ENCODE assay signal across 22 cellular contexts in genomic region chr10:52911163-52911562, GRCh38.
DNase-seq lines count a peak whose midpoint lies in the region; ATAC-seq, FAIRE-seq and TF ChIP-seq lines count a peak whose summit lies in the region.
"Had no signal": no experiment of that assay in that cellular context is flagged by ENCODE, and none has a peak within 500 bp of the region (broad histone marks: within the 10 kb centered on the region; RNA-seq: fewer than 3 reads in every experiment).

No MANE protein-coding gene starts in this region.

- DNase-seq in A549 (ENCODE audit: low read depth in 1 of 2, low spot score in 1 of 2) (no peak), IMR-90 (no peak), H1 (ENCODE audit: low read depth in 1 of 2, low spot score in 2 of 2) (no peak), WTC11 (ENCODE audit: low spot score) (no peak), MV-4-11 (lab: John Stamatoyannopoulos, UW) (no peak)
- DNase-seq: 8988T; AML-193; Caco-2; Calu3; CD4-positive, alpha-beta T cell; CD8-positive, alpha-beta T cell; DMS79 treated with DMSO at 0.1 percent for 48 hours; GF-D8 had no signal

- no peaks in the 10 kb centered on the region for H3K79me2 ChIP-seq in H1 (ENCODE audit: control insufficient read depth in 1 of 2, insufficient read depth in 2 of 2, low read length in 2 of 2)

- no peaks in the 10 kb centered on the region for H3K27me3 Mint-ChIP-seq in WTC11 (ENCODE audit: low read depth)
- H3K27me3 Mint-ChIP-seq: B cell; CD4-positive, alpha-beta T cell had no signal

- FAIRE-seq in A549 (lab: Jason Lieb, UNC) (no peak), H1 (lab: Jason Lieb, UNC) (no peak)
- FAIRE-seq: A204.1, D721Med, G401.6, GM12891, GM19239 had no signal

- POLR2A ChIA-PET in A549 (lab: Yijun Ruan, JAX) (no interaction called here), IMR-90 (lab: Charles Lee; ENCODE audit: unreplicated experiment) (no interaction called here), H1 (lab: Charles Lee; ENCODE audit: partially characterized antibody) (no interaction called here), WTC11 (lab: Charles Lee) (no interaction called here)

- H2AK5ac ChIP-seq in IMR-90 (ENCODE audit: low read depth, low read length), result no peak overlapping the region
- no peak overlapping the region; the same call in 1 of the 2 replicates for H2AK5ac ChIP-seq in H1 (ENCODE audit: low read depth, low read length)

- H3K4me3 Mint-ChIP-seq in WTC11, result no peak overlapping the region
- H3K4me3 Mint-ChIP-seq: B cell; CD4-positive, alpha-beta T cell; CD8-positive, alpha-beta T cell had no signal

- H2BK12ac ChIP-seq in H1 (ENCODE audit: low read depth, low read length), result no peak overlapping the region

- TF ChIP-seq CTCF in A549 (IDR thresholded peaks at IDR 0.05), result no peak
- TF ChIP-seq CTCF in IMR-90 (conservative IDR thresholded peaks at IDR 0.05; ENCODE audit: low read depth, low read length), result no peak
- TF ChIP-seq CTCF in H1 (IDR thresholded peaks at IDR 0.05; ENCODE audit: control extremely low read depth in 1 of 3, insufficient read depth in 1 of 3, low read depth in 1 of 3, low read length in 3 of 3), result no peak
- TF ChIP-seq CTCF in WTC11 (IDR thresholded peaks at IDR 0.05), result no peak

- no peak overlapping the region for H4K5ac ChIP-seq in IMR-90 (ENCODE audit: low read depth, low read length)
- no peak overlapping the region for H4K5ac ChIP-seq in H1 (ENCODE audit: insufficient read length, low read depth, low read length)

- in situ Hi-C loops in IMR-90 (cut with MboI; ENCODE audit: low sequenced_read_pairs), result no loop called here

- H3K36me3 ChIP-seq in IMR-90 (ENCODE audit: control insufficient read depth, insufficient read depth, low read length) (no peaks in the 10 kb centered on the region), H1 (ENCODE audit: control insufficient read depth in 2 of 4, insufficient read depth in 4 of 4, low read length in 3 of 4) (no peaks in the 10 kb centered on the region)
- H3K36me3 ChIP-seq: BLaER1 treated with 17β-estradiol and CSF1 and Interleukin-3, amounts not matched to agents 10 nM and 100 nM had no signal

- 71% methylated on average over 1 of the region's 1 CpG for WGBS in A549 (ENCODE audit: missing lambda C conversion rate)
- WGBS in IMR-90 (ENCODE audit: extremely low coverage in 2 of 2, insufficient read length in 1 of 2), 2 experiments, result no CpG with 5 or more reads among the region's 1 CpG
- WGBS in H1 (ENCODE audit: extremely low coverage in 1 of 2, insufficient coverage in 1 of 2, insufficient read length in 1 of 2, insufficient replicate concordance in 2 of 2, low coverage in 1 of 2, low lambda C conversion rate in 2 of 2, missing lambda C conversion rate in 1 of 2), 2 experiments, result 94% methylated on average over 1 of the region's 1 CpG; no CpG with 5 or more reads in 1 of the 2 experiments

- H3K23ac ChIP-seq in IMR-90 (ENCODE audit: low read depth, low read length), result no peak overlapping the region
- H3K23ac ChIP-seq in H1 (ENCODE audit: insufficient read length), result no peak overlapping the region

- no peak overlapping the region for H2BK120ac ChIP-seq in IMR-90 (ENCODE audit: low read depth, low read length)
- peak overlapping the region; percentile 50 for H2BK120ac ChIP-seq in H1 (replicated peaks; ENCODE audit: low read depth, low read length)

- H2BK15ac ChIP-seq in IMR-90 (ENCODE audit: low read depth, low read length) (no peak overlapping the region), H1 (ENCODE audit: low read length) (no peak overlapping the region)

- no peaks in the 10 kb centered on the region for H3K27me3 ChIP-seq in IMR-90 (ENCODE audit: control insufficient read depth, insufficient read depth, low read length)
- H3K27me3 ChIP-seq in H1 (replicated peaks in 1 of 4; ENCODE audit: control insufficient read depth in 3 of 4, extremely low read depth in 1 of 4, insufficient read depth in 3 of 4, low read length in 3 of 4), result no peaks in the 10 kb centered on the region
- H3K27me3 ChIP-seq: BLaER1 treated with 17β-estradiol and CSF1 and Interleukin-3, amounts not matched to agents 10 nM and 100 nM had no signal

- H3K27ac ChIP-seq in A549, result no peak overlapping the region
- H3K27ac ChIP-seq in IMR-90 (ENCODE audit: insufficient read depth, low read length), result no peak overlapping the region
- H3K27ac ChIP-seq in H1 (ENCODE audit: low read depth, low read length), result no peak overlapping the region
- H3K27ac ChIP-seq: BLaER1 treated with 17β-estradiol and CSF1 and Interleukin-3, amounts not matched to agents 10 nM and 100 nM; C4-2B had no signal

- H3K14ac ChIP-seq in IMR-90 (replicated peaks; ENCODE audit: low read depth, low read length) (no peak overlapping the region), H1 (ENCODE audit: insufficient read length) (no peak overlapping the region)

- H3K56ac ChIP-seq in IMR-90 (ENCODE audit: extremely low read depth, insufficient read depth, low read length) (no peak overlapping the region), H1 (replicated peaks; ENCODE audit: insufficient read length, low read depth, low read length) (no peak overlapping the region)

- no peaks in the 10 kb centered on the region for H3K9me1 ChIP-seq in IMR-90 (ENCODE audit: insufficient read depth, low read length)

- intact Hi-C loops in IMR-90 (cut with micrococcal nuclease), result no loop called here

- H3K36me3 Mint-ChIP-seq in WTC11, result no peaks in the 10 kb centered on the region
- H3K36me3 Mint-ChIP-seq: CD8-positive, alpha-beta T cell had no signal

- H4K8ac ChIP-seq in IMR-90 (ENCODE audit: low read depth in 2 of 2, low read length in 2 of 2) (no peak overlapping the region), H1 (ENCODE audit: extremely low read depth, insufficient read depth, low read length) (no peak overlapping the region)

- H3K9ac ChIP-seq in IMR-90 (ENCODE audit: low read depth, low read length) (no peak overlapping the region), H1 (replicated peaks in 1 of 4; ENCODE audit: extremely low read depth in 1 of 4, low read depth in 3 of 4, low read length in 3 of 4) (no peak overlapping the region)
- H3K9ac ChIP-seq: BLaER1 treated with 17β-estradiol and CSF1 and Interleukin-3, amounts not matched to agents 10 nM and 100 nM had no signal

- no peak for TF ChIP-seq RAD21 in A549 (conservative IDR thresholded peaks at IDR 0.05 in 1 of 2, IDR thresholded peaks at IDR 0.05 in 1 of 2)
- TF ChIP-seq RAD21 in IMR-90 (IDR thresholded peaks at IDR 0.05; ENCODE audit: low read length), result no peak
- no peak for TF ChIP-seq RAD21 in H1 (IDR thresholded peaks at IDR 0.05 in 1 of 2, conservative IDR thresholded peaks at IDR 0.05 in 1 of 2; ENCODE audit: low read depth in 2 of 2, low read length in 2 of 2)

- H2AFZ ChIP-seq in IMR-90 (replicated peaks; ENCODE audit: low read length, poor library complexity), result no peak overlapping the region
- H2AFZ ChIP-seq in H1 (ENCODE audit: low read length), result no peak overlapping the region

- H2BK20ac ChIP-seq in IMR-90 (ENCODE audit: low read depth, low read length) (no peak overlapping the region), H1 (ENCODE audit: low read length) (no peak overlapping the region)

- H3K4me1 Mint-ChIP-seq in WTC11, result peaks cover 42% of the 10 kb centered on the region
- H3K4me1 Mint-ChIP-seq: B cell had no signal

- H3K27ac Mint-ChIP-seq in WTC11, result no peak overlapping the region
- H3K27ac Mint-ChIP-seq: B cell; CD4-positive, alpha-beta T cell; CD8-positive, alpha-beta T cell had no signal

- no peaks in the 10 kb centered on the region for H3K79me1 ChIP-seq in IMR-90 (ENCODE audit: low read depth in 1 of 2, low read length in 2 of 2)
- H3K79me1 ChIP-seq in H1 (ENCODE audit: low read depth, low read length), result no peaks in the 10 kb centered on the region

- no peak overlapping the region for H3K4ac ChIP-seq in IMR-90 (ENCODE audit: low read depth, low read length)
- H3K4ac ChIP-seq in H1 (replicated peaks; ENCODE audit: insufficient read length, low read depth, low read length), result no peak overlapping the region

- H3K18ac ChIP-seq in IMR-90 (ENCODE audit: low read depth, low read length) (no peak overlapping the region), H1 (ENCODE audit: extremely low read depth, low read length) (no peak overlapping the region)

- H3K4me2 ChIP-seq in A549 (no peak overlapping the region), IMR-90 (ENCODE audit: low read depth, low read length) (no peak overlapping the region), H1 (ENCODE audit: insufficient read depth in 1 of 2, low read depth in 2 of 2, low read length in 2 of 2) (no peak overlapping the region)
- H3K4me2 ChIP-seq: BLaER1 treated with 17β-estradiol and CSF1 and Interleukin-3, amounts not matched to agents 10 nM and 100 nM had no signal

- TF ChIP-seq EP300 in A549 (IDR thresholded peaks at IDR 0.05) (no peak), H1 (IDR thresholded peaks at IDR 0.05; ENCODE audit: borderline replicate concordance in 1 of 2, low read depth in 2 of 2, low read length in 2 of 2) (no peak)

- no TSS peak for BruUV-seq in IMR-90 (replicated peaks; lab: Mats Ljungman, UMichigan)

- H4K20me1 ChIP-seq in IMR-90 (ENCODE audit: insufficient read depth, low read length), result no peaks in the 10 kb centered on the region
- no peaks in the 10 kb centered on the region for H4K20me1 ChIP-seq in H1 (replicated peaks in 1 of 2; ENCODE audit: control insufficient read depth in 1 of 2, insufficient read depth in 2 of 2, low read length in 2 of 2)
- H4K20me1 ChIP-seq: BLaER1 treated with 17β-estradiol and CSF1 and Interleukin-3, amounts not matched to agents 10 nM and 100 nM had no signal

- dilution Hi-C loops in IMR-90 (cut with HindIII; ENCODE audit: low sequenced_read_pairs, unreplicated experiment), result no loop called here

- H3K4me1 ChIP-seq in A549 (no peaks in the 10 kb centered on the region), IMR-90 (ENCODE audit: control insufficient read depth, insufficient read depth, low read length) (no peaks in the 10 kb centered on the region), H1 (replicated peaks in 1 of 4; ENCODE audit: control insufficient read depth in 3 of 4, insufficient read depth in 4 of 4, low read length in 3 of 4) (peaks cover 0 to 14% (median 10%) of the 10 kb centered on the region in 4 experiments; a peak in 5 of 7 replicates)
- H3K4me1 ChIP-seq: BLaER1 treated with 17β-estradiol and CSF1 and Interleukin-3, amounts not matched to agents 10 nM and 100 nM; Caco-2 had no signal

- no peaks in the 10 kb centered on the region for H3K9me3 Mint-ChIP-seq in WTC11
- H3K9me3 Mint-ChIP-seq: CD4-positive, alpha-beta T cell had no signal

- no peak overlapping the region for H4K91ac ChIP-seq in IMR-90 (ENCODE audit: insufficient read depth, low read depth, low read length)
- H4K91ac ChIP-seq in H1 (replicated peaks; ENCODE audit: insufficient read length, low read length), result no peak overlapping the region

- H3K4me3 ChIP-seq in A549 (no peak overlapping the region), IMR-90 (ENCODE audit: insufficient read depth, low read depth, low read length) (no peak overlapping the region), H1 (ENCODE audit: extremely low read depth in 1 of 4, insufficient read depth in 2 of 4, low read depth in 3 of 4, low read length in 4 of 4) (no peak overlapping the region)
- H3K4me3 ChIP-seq: BLaER1 treated with 17β-estradiol and CSF1 and Interleukin-3, amounts not matched to agents 10 nM and 100 nM had no signal

- CTCF ChIA-PET in A549 (lab: Yijun Ruan, JAX) (no interaction called here), IMR-90 (lab: Yijun Ruan, JAX) (no interaction called here), H1 (lab: Charles Lee; ENCODE audit: partially characterized antibody) (no interaction called here), WTC11 (lab: Charles Lee) (no interaction called here)

- TF ChIP-seq POLR2A in A549 (IDR thresholded peaks at IDR 0.05; ENCODE audit: low read length), result no peak
- no peak for TF ChIP-seq POLR2A in IMR-90 (IDR thresholded peaks at IDR 0.05; ENCODE audit: low read depth, low read length)
- no peak for TF ChIP-seq POLR2A in H1 (IDR thresholded peaks at IDR 0.05; ENCODE audit: control extremely low read depth in 1 of 2, low read depth in 2 of 2, low read length in 2 of 2)

- ATAC-seq in A549 (no peak), IMR-90 (ENCODE audit: low read depth) (no peak), WTC11 (no peak), HG03095 (IDR thresholded peaks at IDR 0.05; ENCODE audit: unreplicated experiment) (no peak)
- ATAC-seq: CD8-positive, alpha-beta T cell had no signal

- H3K9me3 ChIP-seq in A549 (no peaks in the 10 kb centered on the region), IMR-90 (ENCODE audit: control insufficient read depth, insufficient read depth, low read length) (no peaks in the 10 kb centered on the region), H1 (ENCODE audit: insufficient read depth in 2 of 2, low read depth in 1 of 2, low read length in 1 of 2) (no peaks in the 10 kb centered on the region)
- H3K9me3 ChIP-seq: BLaER1 treated with 17β-estradiol and CSF1 and Interleukin-3, amounts not matched to agents 10 nM and 100 nM; Caco-2 had no signal

- H2BK5ac ChIP-seq in IMR-90 (ENCODE audit: low read depth, low read length, poor library complexity, severe bottlenecking), result no peak overlapping the region
- no peak overlapping the region for H2BK5ac ChIP-seq in H1 (ENCODE audit: low read depth, low read length)

- no peaks in the 10 kb centered on the region for H3K23me2 ChIP-seq in H1 (ENCODE audit: low read depth, low read length)

- H2AK9ac ChIP-seq in IMR-90 (replicated peaks; ENCODE audit: low read depth, low read length, poor library complexity), result no peak overlapping the region
